In the genomic region with DNA sequence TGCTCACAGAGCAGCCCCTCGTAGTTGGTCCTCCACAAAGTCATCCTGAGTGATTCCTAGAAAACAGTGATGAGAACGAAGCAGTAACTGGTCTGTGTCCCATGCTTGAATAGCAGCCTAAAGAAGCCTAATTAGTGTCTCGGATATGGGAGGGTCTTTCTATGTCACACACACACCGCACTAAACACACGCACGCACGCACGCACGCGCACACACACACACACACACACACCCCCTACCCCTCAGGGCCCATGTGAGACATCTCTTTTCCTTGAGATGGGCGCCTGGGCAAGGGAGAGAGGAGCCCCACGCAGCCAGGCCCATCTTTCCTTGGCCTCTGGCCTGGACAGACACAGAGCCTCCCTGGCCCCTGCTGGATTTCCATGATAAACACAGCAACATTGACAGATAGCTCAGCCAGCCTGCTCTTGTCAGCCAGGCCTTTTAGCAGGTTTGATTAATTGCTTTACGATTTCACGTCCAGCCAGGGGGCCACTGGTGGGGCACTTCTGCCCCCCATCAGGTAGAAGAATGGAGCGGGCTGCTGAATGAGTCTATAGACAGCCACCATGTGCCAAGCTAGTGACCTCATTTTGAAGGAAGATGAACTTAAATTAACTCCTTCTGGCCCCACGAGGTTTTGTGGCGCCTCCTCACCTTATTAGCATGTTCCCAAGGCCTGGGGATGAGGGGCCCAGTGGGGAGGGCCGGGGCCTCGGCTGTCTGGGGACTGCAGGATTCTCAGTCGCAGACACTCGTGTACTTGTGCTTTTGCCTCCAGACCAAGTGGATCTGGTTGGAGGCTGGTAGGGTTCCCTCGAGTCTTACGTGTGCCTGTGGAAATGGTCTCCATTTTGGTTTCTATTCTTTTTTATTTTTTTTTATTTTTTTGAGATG, we compare ENCODE assay signal across 16 cellular contexts. TPM values are rescaled to one million over a fixed set of nuclear protein-coding genes. Genes with fewer than 3 reads are reported as not detected.
DNase-seq lines count a peak whose midpoint lies in the region; ATAC-seq and TF ChIP-seq lines count a peak whose summit lies in the region.
"Had no signal": no experiment of that assay in that cellular context is flagged by ENCODE, and none has a peak within 500 bp of the region (broad histone marks: within the 10 kb centered on the region; RNA-seq: fewer than 3 reads in every experiment).

No MANE protein-coding gene starts in this region.

- POLR2A ChIA-PET in HEK293 (lab: Yijun Ruan, JAX) (no interaction called here), SK-N-SH (lab: Yijun Ruan, JAX) (no interaction called here)

- TF ChIP-seq EP300 in esophagus muscularis mucosa (IDR thresholded peaks at IDR 0.05) = no peak
- no peak for TF ChIP-seq EP300 in SK-N-SH (IDR thresholded peaks at IDR 0.05; ENCODE audit: borderline replicate concordance in 1 of 2, low read depth in 1 of 2, low read length in 1 of 2)

- H3K9me2 ChIP-seq in GM23338 (ENCODE audit: insufficient read depth) = no peaks in the 10 kb centered on the region
- no peaks in the 10 kb centered on the region for H3K9me2 ChIP-seq in SK-N-SH

- DNase-seq in GM23338 (ENCODE audit: low spot score) (no peak), endodermal cell (no peak), spleen (peak; percentile 25), esophagus muscularis mucosa (ENCODE audit: extremely low spot score) (no peak), omental fat pad (ENCODE audit: low spot score) (no peak), SK-N-SH (no peak)
- DNase-seq: C1 segment of cervical spinal cord; CD8-positive, alpha-beta memory T cell; DMS53; EL; Karpas-422; NCI-H1417 treated with DMSO at 0.1 percent for 48 hours; NCI-H1930; NCI-H345; NCI-H526 had no signal

- H2AFZ ChIP-seq in GM23338 = no peak overlapping the region
- no peak overlapping the region for H2AFZ ChIP-seq in SK-N-SH (ENCODE audit: low read depth)

- TF ChIP-seq POLR2A in spleen (IDR thresholded peaks at IDR 0.05) (no peak), esophagus muscularis mucosa (IDR thresholded peaks at IDR 0.05; ENCODE audit: low read depth) (no peak)

- H3K4me3 ChIP-seq in GM23338 = no peak overlapping the region
- H3K4me3 ChIP-seq in HEK293 (ENCODE audit: low read depth, low read length) = no peak overlapping the region
- no peak overlapping the region for H3K4me3 ChIP-seq in endodermal cell (ENCODE audit: low read length)
- H3K4me3 ChIP-seq in spleen = no peak overlapping the region
- no peak overlapping the region for H3K4me3 ChIP-seq in esophagus muscularis mucosa
- H3K4me3 ChIP-seq in SK-N-SH (ENCODE audit: low read depth in 2 of 2, low read length in 1 of 2) = no peak overlapping the region

- H3K27me3 Mint-ChIP-seq in GM23338 (ENCODE audit: insufficient read depth, low read depth, poor library complexity) (peaks cover 10% of the 10 kb centered on the region), endodermal cell (ENCODE audit: insufficient read depth) (no peaks in the 10 kb centered on the region)
- H3K27me3 Mint-ChIP-seq: CD8-positive, alpha-beta memory T cell had no signal

- no peaks in the 10 kb centered on the region for H3K9me3 ChIP-seq in HEK293 (ENCODE audit: control insufficient read depth, insufficient read depth, low read depth, low read length)
- no peaks in the 10 kb centered on the region for H3K9me3 ChIP-seq in endodermal cell (ENCODE audit: control insufficient read depth, low read length)
- no peaks in the 10 kb centered on the region for H3K9me3 ChIP-seq in spleen
- H3K9me3 ChIP-seq in esophagus muscularis mucosa = no peaks in the 10 kb centered on the region
- no peaks in the 10 kb centered on the region for H3K9me3 ChIP-seq in SK-N-SH

- H3K9ac ChIP-seq in endodermal cell (ENCODE audit: extremely low read depth, low read length, poor library complexity, severe bottlenecking) (no peak overlapping the region), SK-N-SH (no peak overlapping the region)

- H3K27ac Mint-ChIP-seq in GM23338 = no peak overlapping the region; the same call in 1 of the 2 replicates
- peak overlapping the region; percentile 53 for H3K27ac Mint-ChIP-seq in endodermal cell
- H3K27ac Mint-ChIP-seq: CD8-positive, alpha-beta memory T cell had no signal

- H3K4me1 Mint-ChIP-seq in GM23338 = peaks cover 28% of the 10 kb centered on the region
- H3K4me1 Mint-ChIP-seq in endodermal cell = peaks cover 5% of the 10 kb centered on the region
- H3K4me1 Mint-ChIP-seq: CD8-positive, alpha-beta memory T cell had no signal

- H3K36me3 Mint-ChIP-seq in GM23338 (ENCODE audit: low read depth) (peaks cover 80% of the 10 kb centered on the region), endodermal cell (ENCODE audit: low read depth) (peaks cover 70% of the 10 kb centered on the region)

- H3F3A ChIP-seq in GM23338 (replicated peaks; ENCODE audit: low read depth) = 0 out of 2 replicates have a peak, but pooled peaks cover 13% of the 10 kb centered on the region
- no peaks in the 10 kb centered on the region for H3F3A ChIP-seq in SK-N-SH (replicated peaks; ENCODE audit: insufficient read depth)

- TF ChIP-seq RAD21 in SK-N-SH (IDR thresholded peaks at IDR 0.05; ENCODE audit: low read length) = no peak

- no peak for TF ChIP-seq CTCF in GM23338 (conservative IDR thresholded peaks at IDR 0.05; ENCODE audit: low read depth in 2 of 2)
- TF ChIP-seq CTCF in HEK293 (tag by site-specific recombination; IDR thresholded peaks at IDR 0.05) = no peak
- TF ChIP-seq CTCF in endodermal cell (conservative IDR thresholded peaks at IDR 0.05) = no peak
- no peak for TF ChIP-seq CTCF in spleen (IDR thresholded peaks at IDR 0.05 in 8 of 11, conservative IDR thresholded peaks at IDR 0.05 in 3 of 11)
- no peak for TF ChIP-seq CTCF in esophagus muscularis mucosa (IDR thresholded peaks at IDR 0.05)
- TF ChIP-seq CTCF in omental fat pad (IDR thresholded peaks at IDR 0.05) = no peak
- no peak for TF ChIP-seq CTCF in SK-N-SH (IDR thresholded peaks at IDR 0.05)

- no peaks in the 10 kb centered on the region for H3K27me3 ChIP-seq in GM23338 (ENCODE audit: insufficient read depth)
- H3K27me3 ChIP-seq in endodermal cell (ENCODE audit: control insufficient read depth, insufficient read depth, low read length, poor library complexity, severe bottlenecking) = no peaks in the 10 kb centered on the region
- no peaks in the 10 kb centered on the region for H3K27me3 ChIP-seq in spleen (replicated peaks in 1 of 7)
- H3K27me3 ChIP-seq in esophagus muscularis mucosa = no peaks in the 10 kb centered on the region
- no peaks in the 10 kb centered on the region for H3K27me3 ChIP-seq in SK-N-SH (ENCODE audit: insufficient read depth)

- H3K4me3 Mint-ChIP-seq in GM23338 = no peak overlapping the region
- no peak overlapping the region for H3K4me3 Mint-ChIP-seq in endodermal cell
- H3K4me3 Mint-ChIP-seq: CD8-positive, alpha-beta memory T cell had no signal

- H3K4me1 ChIP-seq in GM23338 (ENCODE audit: insufficient read depth) (peaks cover 23% of the 10 kb centered on the region), HEK293 (ENCODE audit: control insufficient read depth, insufficient read depth, low read length) (no peaks in the 10 kb centered on the region), endodermal cell (ENCODE audit: control insufficient read depth, insufficient read depth, low read length) (no peaks in the 10 kb centered on the region), spleen (no peaks in the 10 kb centered on the region), esophagus muscularis mucosa (peaks cover 0 to 22% (median 0%) of the 10 kb centered on the region in 4 donors), SK-N-SH (ENCODE audit: control insufficient read depth in 1 of 2, insufficient read depth in 2 of 2, low read depth in 1 of 2, low read length in 1 of 2) (no peaks in the 10 kb centered on the region)

- intact Hi-C loops in spleen (cut with DNase I; ENCODE audit: low total_unique reads) (no loop called here), esophagus muscularis mucosa (cut with DNase I) (no loop called here)

- H3K27ac ChIP-seq in GM23338 (ENCODE audit: low read depth) = peak overlapping the region; percentile 91; the same call in 1 of the 2 replicates
- no peak overlapping the region for H3K27ac ChIP-seq in HEK293 (ENCODE audit: extremely low read depth, low read depth, low read length)
- H3K27ac ChIP-seq in endodermal cell (ENCODE audit: low read depth, low read length) = peak overlapping the region; percentile 75
- no peak overlapping the region for H3K27ac ChIP-seq in spleen
- H3K27ac ChIP-seq in esophagus muscularis mucosa (replicated peaks in 1 of 4) = no peak overlapping the region
- H3K27ac ChIP-seq in SK-N-SH (ENCODE audit: low read depth in 2 of 2, low read length in 1 of 2) = no peak overlapping the region

- ATAC-seq in GM23338 (peak; percentile 5; the same call in 1 of the 3 replicates), omental fat pad (ENCODE audit: low FRiP score) (no peak)

- H3K9me3 Mint-ChIP-seq in GM23338 = no peaks in the 10 kb centered on the region
- no peaks in the 10 kb centered on the region for H3K9me3 Mint-ChIP-seq in endodermal cell
- H3K9me3 Mint-ChIP-seq: CD8-positive, alpha-beta memory T cell had no signal

- CTCF ChIA-PET in HEK293 (lab: Yijun Ruan, JAX) = no interaction called here
- CTCF ChIA-PET in SK-N-SH (lab: Yijun Ruan, JAX) = interaction anchor here (1.5 to 2.0 kb wide), 2 partner anchors 13 to 23 kb away, joined by 4 to 5 read pairs; no protein-coding TSS in a partner anchor

- 58 to 86% methylated on average over 10 to 23 of the region's 23 CpGs for WGBS in endodermal cell (ENCODE audit: insufficient coverage in 1 of 2, insufficient read length in 1 of 2), 2 experiments
- 78 to 93% (median 88%) methylated on average over 23 of the region's 23 CpGs for WGBS in spleen, 5 donors
- 67% methylated on average over 16 of the region's 23 CpGs for WGBS in esophagus muscularis mucosa
- WGBS in SK-N-SH (ENCODE audit: low lambda C conversion rate) = 86% methylated on average over 23 of the region's 23 CpGs

- H3K36me3 ChIP-seq in GM23338 (ENCODE audit: insufficient read depth) (peaks cover 21% of the 10 kb centered on the region), HEK293 (ENCODE audit: control insufficient read depth in 2 of 2, insufficient read depth in 1 of 2, low read length in 2 of 2) (peaks cover 3 to 97% of the 10 kb centered on the region in 2 experiments), endodermal cell (ENCODE audit: control insufficient read depth, insufficient read depth, low read length) (peaks cover 96% of the 10 kb centered on the region), spleen (peaks cover 11 to 100% (median 95%) of the 10 kb centered on the region in 6 donors), esophagus muscularis mucosa (peaks cover 78 to 100% (median 99%) of the 10 kb centered on the region in 4 donors), SK-N-SH (replicated peaks in 1 of 2; ENCODE audit: control insufficient read depth in 1 of 2, insufficient read depth in 2 of 2, low read length in 1 of 2) (peaks cover 28 to 91% of the 10 kb centered on the region in 2 experiments)

- H4K20me1 ChIP-seq in GM23338 (replicated peaks; ENCODE audit: insufficient read depth) (0 out of 2 replicates have a peak, but pooled peaks cover 8% of the 10 kb centered on the region), SK-N-SH (ENCODE audit: insufficient read depth) (no peaks in the 10 kb centered on the region)

- H3K4me2 ChIP-seq in GM23338 (no peak overlapping the region), SK-N-SH (no peak overlapping the region)

- no peaks in the 10 kb centered on the region for H3K79me2 ChIP-seq in GM23338 (replicated peaks; ENCODE audit: insufficient read depth)
- no peaks in the 10 kb centered on the region for H3K79me2 ChIP-seq in SK-N-SH (ENCODE audit: insufficient read depth)

RNA-seq across cellular contexts. Expression of a gene that starts 36.2 kb away (rescaled TPM):
- total RNA-seq in GM23338 (2014; rRNA removed; shearing (Covaris generic)) = 0.78 TPM in 1 of 2 replicates, not detected in the other
- polyA plus RNA-seq in GM23338 (2016; fragmentation: Nextera tagmentation; extraction: Ambion mirVana) = 0.11 and 0.14 TPM in 2 replicates
- not detected for total RNA-seq in endodermal cell
- 5.8 TPM for polyA plus RNA-seq in endodermal cell (2013, experiment 1 of 2)
- 5.3 TPM for polyA plus RNA-seq in endodermal cell (2013, experiment 2 of 2)
- total RNA-seq in spleen = not detected
- under 1 TPM in 2 of 3 donors, not detected in 1; 0.06 to 0.07 TPM for polyA plus RNA-seq in spleen
- total RNA-seq in esophagus muscularis mucosa = not detected
- not detected for total RNA-seq in omental fat pad
- 0.02 and 0.08 TPM in 2 replicates for polyA plus RNA-seq in SK-N-SH (2012; rRNA removed)
- polyA plus RNA-seq in SK-N-SH (2012; cell fraction: cytosol; rRNA removed) = 0.05 and 0.06 TPM in 2 replicates
- polyA plus RNA-seq in SK-N-SH (2012; cell fraction: nucleus; rRNA removed) = 0.05 and 0.14 TPM in 2 replicates
- polyA plus RNA-seq: CD8-positive, alpha-beta memory T cell had no signal

RNA-seq across cellular contexts. Expression of a gene that starts 48.8 kb away (rescaled TPM):
- 63.4 and 74.8 TPM in 2 replicates for total RNA-seq in GM23338 (2014; rRNA removed; shearing (Covaris generic))
- polyA plus RNA-seq in GM23338 (2016; fragmentation: Nextera tagmentation; extraction: Ambion mirVana) (38.0 and 42.5 TPM in 2 replicates), spleen (10 to 100 TPM; 14.7 to 21.0 (median 19.4) TPM), SK-N-SH (2012; rRNA removed) (55.1 and 58.3 TPM in 2 replicates)
- total RNA-seq in endodermal cell (10 to 100 TPM; 74.3 to 76.3 TPM), spleen (10 to 100 TPM; 26.9 to 46.1 (median 39.8) TPM), esophagus muscularis mucosa (10 to 100 TPM; 40.6 to 64.8 (median 46.4) TPM), omental fat pad (10 to 100 TPM; 29.7 to 46.3 (median 37.9) TPM)
- 60.9 TPM for polyA plus RNA-seq in endodermal cell (2013, experiment 1 of 2)
- 59.4 TPM for polyA plus RNA-seq in endodermal cell (2013, experiment 2 of 2)
- polyA plus RNA-seq in SK-N-SH (2012; cell fraction: cytosol; rRNA removed) = 46.3 and 50.3 TPM in 2 replicates
- polyA plus RNA-seq in SK-N-SH (2012; cell fraction: nucleus; rRNA removed) = 115 and 117 TPM in 2 replicates

Comparison
In these comparisons a context has a peak if more than half of its experiments do, and no peak if none do; other contexts are left out.
1. H3K27ac ChIP-seq: peak in GM23338 (single experiment) and endodermal cell (single experiment); none in HEK293 (single experiment), spleen (0 of 8), esophagus muscularis mucosa (0 of 4) and SK-N-SH (0 of 2).